8 cellular contexts compared by ENCODE assay signal in the genomic region with DNA sequence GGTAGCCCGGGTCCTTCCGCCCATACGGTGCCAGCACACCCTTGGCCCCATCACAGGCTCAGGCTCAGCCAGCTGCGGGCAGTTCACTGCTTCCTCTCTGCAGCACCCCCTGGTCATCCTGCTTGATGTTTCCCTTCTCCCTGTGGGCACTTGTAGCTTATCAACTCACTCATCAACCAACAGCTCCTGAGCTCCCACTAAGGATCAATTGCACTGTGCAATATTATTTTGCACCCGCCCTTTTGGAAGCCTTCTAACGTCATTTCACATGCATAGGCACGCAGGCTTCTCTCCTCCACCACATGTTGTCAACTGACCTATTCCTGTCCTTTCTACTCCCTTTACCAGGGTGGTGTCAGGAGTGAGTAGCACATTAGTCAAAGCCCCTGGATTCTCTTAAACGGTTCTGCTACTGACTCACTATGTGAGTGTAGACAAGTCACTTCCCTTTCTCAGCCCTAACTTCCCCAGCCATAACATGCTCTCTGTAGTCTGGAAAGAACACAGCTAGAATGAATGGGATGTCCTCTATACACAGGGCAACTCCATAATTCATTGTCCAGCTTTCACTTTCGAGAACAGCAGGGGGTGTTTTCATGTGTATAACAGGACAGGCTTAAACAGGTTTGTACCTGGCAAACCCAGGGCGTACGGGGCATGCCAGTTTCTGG. TPM values are rescaled to one million over a fixed set of nuclear protein-coding genes. Genes with fewer than 3 reads are reported as not detected.
A peak's percentile ranks its signal among the peaks of the same experiment; 100 is the strongest.
DNase-seq lines count a peak whose midpoint lies in the region; ATAC-seq and TF ChIP-seq lines count a peak whose summit lies in the region.

No MANE protein-coding gene starts in this region.

- ATAC-seq in HG03457 (IDR thresholded peaks at IDR 0.05; ENCODE audit: unreplicated experiment): peak; percentile 48
- peak; percentile 97 to 98 for ATAC-seq in activated T-cell treated with anti-CD3 and anti-CD28 coated beads, Interleukin-2, amount 50 U/mL, for 4 hours

- WGBS in transverse colon (ENCODE audit: low coverage in 1 of 2), 2 donors: 50 to 56% methylated on average over 9 to 11 of the region's 11 CpGs

- intact Hi-C loops in transverse colon (cut with DNase I; ENCODE audit: low total_unique reads) (no loop called here), OCI-LY7 (cut with micrococcal nuclease; ENCODE audit: unreplicated experiment) (no loop called here)

- H3K27ac ChIP-seq in transverse colon (peak overlapping the region in 3 of 4 donors; percentile 17 to 38 (median 23)), OCI-LY7 (ENCODE audit: low read depth, low read length, poor library complexity, severe bottlenecking) (no peak overlapping the region)

- peaks cover 10% of the 10 kb centered on the region for H3K4me1 Mint-ChIP-seq in activated T-cell treated with anti-CD3 and anti-CD28 coated beads, Interleukin-2, amount 50 U/mL, for 4 hours (ENCODE audit: low read depth)

- H3K36me3 ChIP-seq in transverse colon: no peaks in the 10 kb centered on the region
- no peaks in the 10 kb centered on the region for H3K36me3 ChIP-seq in OCI-LY7 (ENCODE audit: insufficient read depth, low read length)

- TF ChIP-seq CTCF in transverse colon (IDR thresholded peaks at IDR 0.05): no peak
- no peak for TF ChIP-seq CTCF in OCI-LY7 (conservative IDR thresholded peaks at IDR 0.05; ENCODE audit: low read length)

- no peaks in the 10 kb centered on the region for H3K79me2 ChIP-seq in OCI-LY7 (ENCODE audit: insufficient read depth, low read depth, low read length)

- H3K4me3 ChIP-seq in transverse colon: no peak overlapping the region
- no peak overlapping the region for H3K4me3 ChIP-seq in OCI-LY7 (ENCODE audit: low read depth, low read length, poor library complexity, severe bottlenecking)

- no peaks in the 10 kb centered on the region for H3K27me3 Mint-ChIP-seq in activated T-cell treated with anti-CD3 and anti-CD28 coated beads, Interleukin-2, amount 50 U/mL, for 4 hours (ENCODE audit: low read depth)

- TF ChIP-seq POLR2A in transverse colon (IDR thresholded peaks at IDR 0.05): no peak

- no peaks in the 10 kb centered on the region for H3K9me3 Mint-ChIP-seq in activated T-cell treated with anti-CD3 and anti-CD28 coated beads, Interleukin-2, amount 50 U/mL, for 4 hours

- POLR2A ChIA-PET in OCI-LY7 (lab: Charles Lee): interaction anchor here (1.1 kb wide), 2 partner anchors 10 to 15 kb away, joined by 3 read pairs; no protein-coding TSS in a partner anchor

- H3K27me3 ChIP-seq in transverse colon: no peaks in the 10 kb centered on the region

- BruUV-seq in OCI-LY7 (replicated peaks; lab: Mats Ljungman, UMichigan): no TSS peak

- in situ Hi-C loops in transverse colon (cut with MboI; ENCODE audit: low pct_ligation_motif_present in 1 of 4, low pct_unique_long_range_greater_than_20kb in 1 of 4, low sequenced_read_pairs in 3 of 4): no loop called here

- H3K9me3 ChIP-seq in transverse colon (no peaks in the 10 kb centered on the region), OCI-LY7 (ENCODE audit: low read length) (no peaks in the 10 kb centered on the region)

- H3K4me3 Mint-ChIP-seq in activated T-cell treated with anti-CD3 and anti-CD28 coated beads, Interleukin-2, amount 50 U/mL, for 4 hours: no peak overlapping the region

- no peaks in the 10 kb centered on the region for H4K20me1 ChIP-seq in OCI-LY7 (ENCODE audit: insufficient read depth, low read length)

- DNase-seq in NCI-H146 (lab: John Stamatoyannopoulos, UW) (peak; percentile 18), NCI-H146 treated with DMSO at 0.1 percent for 48 hours (lab: John Stamatoyannopoulos, UW; ENCODE audit: unreplicated experiment) (no peak), iris pigment epithelial cell (ENCODE audit: low read depth) (peak; percentile 93), transverse colon (peak; percentile 22), nucleus accumbens (lab: John Stamatoyannopoulos, UW) (no peak), OCI-LY7 (ENCODE audit: low spot score) (no peak)
- no peak for DNase-seq in activated T-cell treated with anti-CD3 and anti-CD28 coated beads, Interleukin-2, amount 50 U/mL, for 4 hours

- peaks cover 0 to 17% (median 9%) of the 10 kb centered on the region in 4 donors for H3K4me1 ChIP-seq in transverse colon
- H3K4me1 ChIP-seq in OCI-LY7 (ENCODE audit: insufficient read depth, low read length, poor library complexity, severe bottlenecking): no peaks in the 10 kb centered on the region

- no peaks in the 10 kb centered on the region for H3K36me3 Mint-ChIP-seq in activated T-cell treated with anti-CD3 and anti-CD28 coated beads, Interleukin-2, amount 50 U/mL, for 4 hours (ENCODE audit: insufficient read depth)

- H3K9me2 ChIP-seq in OCI-LY7 (ENCODE audit: insufficient read depth, low read length): no peaks in the 10 kb centered on the region

- TF ChIP-seq EP300 in transverse colon (IDR thresholded peaks at IDR 0.05; ENCODE audit: low read depth): no peak

- H3K4me2 ChIP-seq in OCI-LY7 (ENCODE audit: low read length): no peak overlapping the region

- no peak overlapping the region for H2AFZ ChIP-seq in OCI-LY7 (ENCODE audit: low read length)

- CTCF ChIA-PET in OCI-LY7 (lab: Charles Lee; ENCODE audit: unreplicated experiment): interaction anchor here (0.5 kb wide), 1 partner anchor 159 kb away, joined by 5 read pairs; no protein-coding TSS in a partner anchor

RNA-seq across cellular contexts. Expression of a gene that starts 47.1 kb away (rescaled TPM):
- total RNA-seq in activated T-cell treated with anti-CD3 and anti-CD28 coated beads, Interleukin-2, amount 50 U/mL, for 4 hours: 10 to 100 TPM; 69.3 to 86.1 (median 75.2) TPM
- total RNA-seq in transverse colon: 100 to 1,000 TPM in 1 of 4 donors, 10 to 100 TPM in 3; 82.7 to 120 (median 93.3) TPM
- 30.2 and 40.6 TPM in 2 replicates for total RNA-seq in OCI-LY7 (2014; rRNA removed; shearing (Covaris generic))
- total RNA-seq in OCI-LY7 (2022): 64.6 and 65.9 TPM in 2 replicates

Comparison
In these comparisons a context has a peak if more than half of its experiments do, and no peak if none do; other contexts are left out.
1. DNase-seq: peak in NCI-H146 (single experiment), iris pigment epithelial cell (single experiment) and transverse colon (single experiment); none in NCI-H146 treated with DMSO at 0.1 percent for 48 hours (single experiment), activated T-cell treated with anti-CD3 and anti-CD28 coated beads, Interleukin-2, amount 50 U/mL, for 4 hours (single experiment), nucleus accumbens (0 of 56) and OCI-LY7 (single experiment).